25 cellular contexts compared by ENCODE assay signal in the genomic region with DNA sequence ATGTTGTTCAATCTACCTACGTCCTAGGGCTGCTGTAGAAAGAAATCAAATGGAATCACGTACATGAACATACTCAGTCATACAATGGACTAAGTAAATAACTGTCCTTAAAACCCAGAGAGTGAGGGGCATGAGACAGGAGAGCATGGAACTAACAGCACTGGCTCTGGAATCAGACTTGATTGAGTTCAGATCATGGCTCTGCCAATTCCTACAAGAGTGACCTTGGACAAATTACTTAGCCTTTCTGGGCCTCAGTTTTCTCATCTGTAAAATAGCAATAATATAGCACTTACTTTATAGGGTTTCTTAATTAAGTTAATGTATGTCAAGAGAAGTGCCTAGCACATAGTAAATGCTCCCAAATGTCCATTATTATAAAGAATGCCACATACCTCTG.
"Had no signal": no experiment of that assay in that cellular context is flagged by ENCODE, and none has a peak within 500 bp of the region (broad histone marks: within the 10 kb centered on the region; RNA-seq: fewer than 3 reads in every experiment).

No MANE protein-coding gene starts in this region.

- H3K4me1 ChIP-seq: foreskin keratinocyte, left lung, lower lobe of right lung had no signal

- H3K36me3 ChIP-seq: esophagus muscularis mucosa, heart right ventricle, left lung, lower lobe of right lung had no signal

- DNase-seq: dermis blood vessel endothelial cell; dorsolateral prefrontal cortex; effector CD4-positive, alpha-beta T cell; effector memory CD4-positive, alpha-beta T cell; foreskin keratinocyte; glutamatergic neuron; head of caudate nucleus; heart right ventricle; hippocampal formation; immature natural killer cell; islet precursor cell; kidney; kidney glomerular epithelial cell; left cardiac atrium; left lung; left ventricle myocardium superior; lower lobe of right lung; mesenchymal stem cell; mucosa of descending colon; naive B cell had no signal

- H3K4me3 ChIP-seq: coronary artery, dorsolateral prefrontal cortex, esophagus muscularis mucosa, heart right ventricle, left lung, lower lobe of right lung, mucosa of descending colon had no signal

- H3K9me3 ChIP-seq: esophagus muscularis mucosa, heart right ventricle, left lung, lower lobe of right lung, mucosa of descending colon had no signal

- ATAC-seq: foreskin keratinocyte, heart right ventricle, left cardiac atrium, left lung, left ventricle myocardium superior, lower lobe of right lung, mucosa of descending colon had no signal

- H3K27ac ChIP-seq: coronary artery, dorsolateral prefrontal cortex, foreskin keratinocyte, heart right ventricle, left lung, lower lobe of right lung had no signal

- H3K27me3 ChIP-seq: esophagus muscularis mucosa, heart right ventricle, left lung had no signal

- FAIRE-seq: colon, endothelial cell of umbilical vein, frontal cortex, kidney had no signal
